25 cellular contexts compared by ENCODE assay signal in genomic region chrX:123489011-123489410, GRCh38.
"Had no signal": no experiment of that assay in that cellular context is flagged by ENCODE, and none has a peak within 500 bp of the region (broad histone marks: within the 10 kb centered on the region; RNA-seq: fewer than 3 reads in every experiment).

No MANE protein-coding gene starts in this region.

- DNase-seq: activated CD4-positive, alpha-beta memory T cell treated with anti-CD3 and anti-CD28 coated beads, Interleukin-2, amount 10 ng/mL, durations not matched to agents 7 days and 5 days; activated CD4-positive, alpha-beta T cell treated with anti-CD3 and anti-CD28 coated beads, Interleukin-2, amount 10 ng/mL, durations not matched to agents 24 days and 14 days; activated effector memory CD4-positive, alpha-beta T cell treated with anti-CD3 and anti-CD28 coated beads, Interleukin-2, amount 50 U/mL, for 16 hours; activated naive CD4-positive, alpha-beta T cell treated with anti-CD3 and anti-CD28 coated beads, Interleukin-2, amount 10 ng/mL, durations not matched to agents 7 days and 5 days; caudate nucleus; dermis blood vessel endothelial cell; effector CD8-positive, alpha-beta T cell; foreskin melanocyte; glutamatergic neuron; hippocampal formation; kidney glomerular epithelial cell; left ventricle myocardium inferior; natural killer cell; retina; sigmoid colon; stimulated activated CD4-positive, alpha-beta T cell treated with anti-CD3 and anti-CD28 coated beads, Interleukin-4, amount 100 ng/mL, for 1 hour; stimulated activated naive CD4-positive, alpha-beta T cell had no signal

- H3K27ac Mint-ChIP-seq: activated CD4-positive, alpha-beta memory T cell treated with anti-CD3 and anti-CD28 coated beads, Interleukin-2, amount 10 ng/mL, durations not matched to agents 7 days and 5 days; activated CD4-positive, alpha-beta T cell treated with anti-CD3 and anti-CD28 coated beads, Interleukin-2, amount 10 ng/mL, durations not matched to agents 24 days and 14 days; activated naive CD4-positive, alpha-beta T cell treated with anti-CD3 and anti-CD28 coated beads, Interleukin-2, amount 10 ng/mL, durations not matched to agents 7 days and 5 days; brain; mesothelial cell of epicardium; natural killer cell; progenitor cell of endocrine pancreas; type B pancreatic cell had no signal

- H3K27ac ChIP-seq: left ventricle myocardium inferior, sigmoid colon, thoracic aorta, vagina, VCaP had no signal

- H3K4me1 Mint-ChIP-seq: activated CD4-positive, alpha-beta memory T cell treated with anti-CD3 and anti-CD28 coated beads, Interleukin-2, amount 10 ng/mL, durations not matched to agents 7 days and 5 days; activated CD4-positive, alpha-beta T cell treated with anti-CD3 and anti-CD28 coated beads, Interleukin-2, amount 10 ng/mL, durations not matched to agents 24 days and 14 days; activated naive CD4-positive, alpha-beta T cell treated with anti-CD3 and anti-CD28 coated beads, Interleukin-2, amount 10 ng/mL, durations not matched to agents 7 days and 5 days; brain; natural killer cell had no signal

- H3K9me3 ChIP-seq: left ventricle myocardium inferior, sigmoid colon, thoracic aorta, vagina had no signal

- H3K9me3 Mint-ChIP-seq: activated CD4-positive, alpha-beta memory T cell treated with anti-CD3 and anti-CD28 coated beads, Interleukin-2, amount 10 ng/mL, durations not matched to agents 7 days and 5 days; activated CD4-positive, alpha-beta T cell treated with anti-CD3 and anti-CD28 coated beads, Interleukin-2, amount 10 ng/mL, durations not matched to agents 24 days and 14 days; activated naive CD4-positive, alpha-beta T cell treated with anti-CD3 and anti-CD28 coated beads, Interleukin-2, amount 10 ng/mL, durations not matched to agents 7 days and 5 days; natural killer cell; type B pancreatic cell had no signal

- ATAC-seq: activated CD4-positive, CD25-positive, alpha-beta regulatory T cell treated with anti-CD3 and anti-CD28 coated beads, Interleukin-2, amount 50 U/mL, for 24 hours; natural killer cell had no signal

- H3K27me3 ChIP-seq: sigmoid colon, vagina had no signal

- H3K27me3 Mint-ChIP-seq: activated CD4-positive, alpha-beta memory T cell treated with anti-CD3 and anti-CD28 coated beads, Interleukin-2, amount 10 ng/mL, durations not matched to agents 7 days and 5 days; activated CD4-positive, alpha-beta T cell treated with anti-CD3 and anti-CD28 coated beads, Interleukin-2, amount 10 ng/mL, durations not matched to agents 24 days and 14 days; brain; progenitor cell of endocrine pancreas; type B pancreatic cell had no signal

- H3K4me1 ChIP-seq: left ventricle myocardium inferior, sigmoid colon, vagina had no signal

- H3K4me3 Mint-ChIP-seq: activated CD4-positive, alpha-beta memory T cell treated with anti-CD3 and anti-CD28 coated beads, Interleukin-2, amount 10 ng/mL, durations not matched to agents 7 days and 5 days; activated CD4-positive, alpha-beta T cell treated with anti-CD3 and anti-CD28 coated beads, Interleukin-2, amount 10 ng/mL, durations not matched to agents 24 days and 14 days; activated naive CD4-positive, alpha-beta T cell treated with anti-CD3 and anti-CD28 coated beads, Interleukin-2, amount 10 ng/mL, durations not matched to agents 7 days and 5 days; brain; mesothelial cell of epicardium; natural killer cell; type B pancreatic cell had no signal

- H3K4me3 ChIP-seq: left ventricle myocardium inferior, sigmoid colon, thoracic aorta, vagina had no signal

- H3K36me3 Mint-ChIP-seq: activated naive CD4-positive, alpha-beta T cell treated with anti-CD3 and anti-CD28 coated beads, Interleukin-2, amount 10 ng/mL, durations not matched to agents 7 days and 5 days; brain; mesothelial cell of epicardium; natural killer cell; type B pancreatic cell had no signal

- H3K36me3 ChIP-seq: left ventricle myocardium inferior, sigmoid colon, thoracic aorta, vagina had no signal
